Comparison of ENCODE assay signal across 29 cellular contexts in genomic region chr10:6110136-6110535, GRCh38. TPM values are rescaled to one million over a fixed set of nuclear protein-coding genes. Genes with fewer than 3 reads are reported as not detected.
DNase-seq lines count a peak whose midpoint lies in the region; ATAC-seq, FAIRE-seq and TF ChIP-seq lines count a peak whose summit lies in the region.
"Had no signal": no experiment of that assay in that cellular context is flagged by ENCODE, and none has a peak within 500 bp of the region (broad histone marks: within the 10 kb centered on the region; RNA-seq: fewer than 3 reads in every experiment).

No MANE protein-coding gene starts in this region.

- peaks cover 23 to 55% of the 10 kb centered on the region in 2 donors for H3K36me3 Mint-ChIP-seq in activated T-cell treated with anti-CD3 and anti-CD28 coated beads, Interleukin-2, amount 50 U/mL, for 72 hours (ENCODE audit: insufficient read depth in 2 of 2)
- H3K36me3 Mint-ChIP-seq in activated naive CD8-positive, alpha-beta T cell treated with anti-CD3 and anti-CD28 coated beads for 36 hours = peaks cover 59% of the 10 kb centered on the region

- no peak for DNase-seq in activated T-cell treated with anti-CD3 and anti-CD28 coated beads, Interleukin-2, amount 50 U/mL, for 72 hours
- no peak for DNase-seq in activated T-cell treated with anti-CD3 and anti-CD28 coated beads, Interleukin-2, amount 50 U/mL, for 1 hour
- DNase-seq in GM19239 (ENCODE audit: insufficient read length, low spot score) = no peak
- DNase-seq in activated naive CD8-positive, alpha-beta T cell treated with anti-CD3 and anti-CD28 coated beads for 36 hours = no peak
- DNase-seq in gastrocnemius medialis = no peak
- no peak for DNase-seq in SW 1271 (lab: John Stamatoyannopoulos, UW)
- DNase-seq: activated CD4-positive, alpha-beta T cell treated with anti-CD3 and anti-CD28 coated beads for 4 hours; activated effector memory CD4-positive, alpha-beta T cell treated with anti-CD3 and anti-CD28 coated beads, Interleukin-2, amount 50 U/mL, for 16 hours; body of pancreas; DMS153; mesenchymal stem cell; NCI-H146; NCI-H226; NCI-H69; PC-9; retina; SK-N-SH; small intestine; stimulated activated naive CD4-positive, alpha-beta T cell treated with Interleukin-2 at 50 U/mL for 16 hours; testis had no signal

- ATAC-seq in activated T-cell treated with anti-CD3 and anti-CD28 coated beads, Interleukin-2, amount 50 U/mL, for 72 hours (replicated peaks in 1 of 2) = no peak
- ATAC-seq in gastrocnemius medialis = no peak
- ATAC-seq in GM18858 (IDR thresholded peaks at IDR 0.05; ENCODE audit: unreplicated experiment) = no peak
- ATAC-seq: body of pancreas, GM12878 had no signal

- H3K27ac Mint-ChIP-seq in activated T-cell treated with anti-CD3 and anti-CD28 coated beads, Interleukin-2, amount 50 U/mL, for 72 hours = peak overlapping the region; percentile 74
- peak overlapping the region; percentile 38 for H3K27ac Mint-ChIP-seq in activated naive CD8-positive, alpha-beta T cell treated with anti-CD3 and anti-CD28 coated beads for 36 hours
- H3K27ac Mint-ChIP-seq: dendritic cell treated with granulocyte-macrophage colony-stimulating factor and Interleukin-4, amounts not matched to agents 40 ng/mL and 50 ng/mL, for 4 days; neural progenitor cell; T-helper 2 cell treated with Interferon-gamma antibody and Interleukin-4, amounts not matched to agents 5 μg/mL and 100 μg/mL, for 36 hours had no signal

- peaks cover 40% of the 10 kb centered on the region for H3K4me1 Mint-ChIP-seq in activated T-cell treated with anti-CD3 and anti-CD28 coated beads, Interleukin-2, amount 50 U/mL, for 72 hours (ENCODE audit: low read depth)
- peaks cover 33% of the 10 kb centered on the region for H3K4me1 Mint-ChIP-seq in activated naive CD8-positive, alpha-beta T cell treated with anti-CD3 and anti-CD28 coated beads for 36 hours

- H3K4me3 Mint-ChIP-seq in activated T-cell treated with anti-CD3 and anti-CD28 coated beads, Interleukin-2, amount 50 U/mL, for 72 hours = peak overlapping the region in 1 of 2 donors; percentile 67
- no peak overlapping the region for H3K4me3 Mint-ChIP-seq in activated naive CD8-positive, alpha-beta T cell treated with anti-CD3 and anti-CD28 coated beads for 36 hours
- H3K4me3 Mint-ChIP-seq: dendritic cell treated with granulocyte-macrophage colony-stimulating factor and Interleukin-4, amounts not matched to agents 40 ng/mL and 50 ng/mL, for 4 days; IgD-negative memory B cell; neural progenitor cell; T-helper 2 cell treated with Interferon-gamma antibody and Interleukin-4, amounts not matched to agents 5 μg/mL and 100 μg/mL, for 36 hours had no signal

- in situ Hi-C loops in gastrocnemius medialis (cut with MboI; ENCODE audit: low sequenced_read_pairs in 4 of 4) = loop anchor here in 3 of 4 donors (5.0 kb wide), 2 partner anchors 42 to 297 kb away; no protein-coding TSS in a partner anchor

- no peaks in the 10 kb centered on the region for H3K27me3 ChIP-seq in gastrocnemius medialis
- H3K27me3 ChIP-seq: body of pancreas, neural progenitor cell, testis had no signal

- peaks cover 21 to 33% of the 10 kb centered on the region in 2 donors for H3K4me1 ChIP-seq in gastrocnemius medialis
- H3K4me1 ChIP-seq: parathyroid adenoma, testis had no signal

- intact Hi-C loops in gastrocnemius medialis (cut with DNase I; ENCODE audit: low total_unique reads) = no loop called here

- FAIRE-seq in GM19239 (lab: Jason Lieb, UNC) = peak; percentile 44
- FAIRE-seq: frontal cortex, GM12878, small intestine had no signal

- H3K9me3 Mint-ChIP-seq in activated T-cell treated with anti-CD3 and anti-CD28 coated beads, Interleukin-2, amount 50 U/mL, for 72 hours = no peaks in the 10 kb centered on the region
- no peaks in the 10 kb centered on the region for H3K9me3 Mint-ChIP-seq in activated naive CD8-positive, alpha-beta T cell treated with anti-CD3 and anti-CD28 coated beads for 36 hours
- H3K9me3 Mint-ChIP-seq: dendritic cell treated with granulocyte-macrophage colony-stimulating factor and Interleukin-4, amounts not matched to agents 40 ng/mL and 50 ng/mL, for 4 days; IgD-negative memory B cell; neural progenitor cell; T-helper 2 cell treated with Interferon-gamma antibody and Interleukin-4, amounts not matched to agents 5 μg/mL and 100 μg/mL, for 36 hours had no signal

- H3K27me3 Mint-ChIP-seq in activated T-cell treated with anti-CD3 and anti-CD28 coated beads, Interleukin-2, amount 50 U/mL, for 72 hours (ENCODE audit: low read depth) = no peaks in the 10 kb centered on the region
- H3K27me3 Mint-ChIP-seq in activated naive CD8-positive, alpha-beta T cell treated with anti-CD3 and anti-CD28 coated beads for 36 hours = no peaks in the 10 kb centered on the region
- H3K27me3 Mint-ChIP-seq: dendritic cell treated with granulocyte-macrophage colony-stimulating factor and Interleukin-4, amounts not matched to agents 40 ng/mL and 50 ng/mL, for 4 days; IgD-negative memory B cell had no signal

- TF ChIP-seq CTCF in gastrocnemius medialis (IDR thresholded peaks at IDR 0.05 in 4 of 5, conservative IDR thresholded peaks at IDR 0.05 in 1 of 5) = no peak

- peak overlapping the region in 3 of 4 donors; percentile 24 to 81 (median 80) for H3K27ac ChIP-seq in gastrocnemius medialis
- H3K27ac ChIP-seq: body of pancreas, neural progenitor cell, parathyroid adenoma, PC-9, testis had no signal

- H3K36me3 ChIP-seq in gastrocnemius medialis = peaks cover 0 to 87% of the 10 kb centered on the region in 2 donors

- TF ChIP-seq POLR2A in gastrocnemius medialis (IDR thresholded peaks at IDR 0.05) = no peak

- no peak overlapping the region for H3K4me3 ChIP-seq in gastrocnemius medialis
- H3K4me3 ChIP-seq: body of pancreas, GM12878, neural progenitor cell, PC-9, testis had no signal

- no peaks in the 10 kb centered on the region for H3K9me3 ChIP-seq in gastrocnemius medialis
- H3K9me3 ChIP-seq: body of pancreas, SK-N-SH, testis had no signal

RNA-seq across cellular contexts. Expression of gene RBM17, which starts 21.3 kb away (rescaled TPM):
- 100 to 1,000 TPM; 156 to 200 TPM for total RNA-seq in activated T-cell treated with anti-CD3 and anti-CD28 coated beads, Interleukin-2, amount 50 U/mL, for 72 hours
- total RNA-seq in activated naive CD8-positive, alpha-beta T cell treated with anti-CD3 and anti-CD28 coated beads for 36 hours = 100 to 1,000 TPM; 337 to 355 TPM
- total RNA-seq in gastrocnemius medialis = 10 to 100 TPM; 53.2 to 67.4 (median 60.1) TPM

RNA-seq across cellular contexts. Expression of gene IL2RA, which starts 48.0 kb away (rescaled TPM):
- total RNA-seq in activated T-cell treated with anti-CD3 and anti-CD28 coated beads, Interleukin-2, amount 50 U/mL, for 72 hours = 1,000 to 10,000 TPM in 1 of 2 donors, 100 to 1,000 TPM in 1; 848 to 1,110 TPM
- total RNA-seq in activated naive CD8-positive, alpha-beta T cell treated with anti-CD3 and anti-CD28 coated beads for 36 hours = 100 to 1,000 TPM; 680 to 698 TPM
- 1 to 10 TPM in 1 of 4 donors, not detected in 3; 2.1 TPM for total RNA-seq in gastrocnemius medialis
- total RNA-seq: frontal cortex, H4, PC-9 had no signal

Comparison
In these comparisons a context has a peak if more than half of its experiments do, and no peak if none do; other contexts are left out.
1. RNA of gene IL2RA, which starts 48.0 kb away (total RNA-seq): 848 to 1,110 TPM in activated T-cell treated with anti-CD3 and anti-CD28 coated beads, Interleukin-2, amount 50 U/mL, for 72 hours and 680 to 698 TPM in activated naive CD8-positive, alpha-beta T cell treated with anti-CD3 and anti-CD28 coated beads for 36 hours; 2.1 TPM in gastrocnemius medialis; every median in the first group is over 100 times any median in the second.